Comparison of ENCODE assay signal across 22 cellular contexts in the genomic region with DNA sequence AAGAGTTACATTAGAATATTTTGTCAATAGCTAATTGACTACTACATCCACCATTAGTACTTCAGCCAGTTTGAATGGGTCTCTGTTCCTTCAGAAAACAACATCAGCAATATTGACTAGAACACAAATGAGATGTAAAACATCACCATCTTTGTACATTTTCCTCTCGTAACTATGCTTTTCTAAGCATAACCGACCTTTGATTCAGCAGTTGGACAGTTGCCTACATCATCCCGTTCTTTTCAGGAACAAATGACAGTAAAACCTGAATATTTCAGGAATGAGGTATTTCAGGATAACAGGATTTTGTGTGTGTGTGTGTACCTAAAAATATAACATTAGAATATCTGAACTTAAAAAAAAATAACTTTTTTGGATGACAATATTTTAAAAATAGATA.
DNase-seq lines count a peak whose midpoint lies in the region; ATAC-seq and TF ChIP-seq lines count a peak whose summit lies in the region.
"Had no signal": no experiment of that assay in that cellular context is flagged by ENCODE, and none has a peak within 500 bp of the region (broad histone marks: within the 10 kb centered on the region; RNA-seq: fewer than 3 reads in every experiment).

No MANE protein-coding gene starts in this region.

- intact Hi-C loops in aorta (cut with DNase I) = loop anchor here (5.0 to 10.0 kb wide), 4 partner anchors 263 to 500 kb away; no protein-coding TSS in a partner anchor

- no peak for DNase-seq in SK-N-SH
- peak; percentile 51 to 73 for DNase-seq in cardiac fibroblast (ENCODE audit: low read depth in 2 of 2)
- DNase-seq in iris pigment epithelial cell (ENCODE audit: low read depth) = peak; percentile 58
- no peak for DNase-seq in aorta
- DNase-seq: COR-L47, DMS 273 treated with DMSO at 0.1 percent for 48 hours, GDM1, NCI-H1048, NCI-H1436 treated with DMSO at 0.1 percent for 48 hours, NCI-H2029, NCI-H345, NCI-H524 treated with DMSO at 0.1 percent for 48 hours, PC-9, SIG-M5 had no signal

- H3K27ac ChIP-seq in SK-N-SH (ENCODE audit: low read depth in 2 of 2, low read length in 1 of 2) = no peak overlapping the region
- H3K27ac ChIP-seq in aorta (ENCODE audit: low read depth in 1 of 2, low read length in 2 of 2) = no peak overlapping the region
- H3K27ac ChIP-seq: 22Rv1, PC-9, RWPE1 had no signal

- H3K27ac Mint-ChIP-seq in stimulated activated memory B cell treated with anti-CD40 and anti-IgM and Interleukin-4, amounts not matched to agents 10 μg/mL and 1 μg/mL and 100 μg/mL, for 72 hours = no peak overlapping the region
- H3K27ac Mint-ChIP-seq: CD14-positive monocyte had no signal

- 91% methylated on average over 3 of the region's 3 CpGs for WGBS in SK-N-SH (ENCODE audit: low lambda C conversion rate)
- 4 to 7% methylated on average over 3 of the region's 3 CpGs for WGBS in aorta, 2 donors

- TF ChIP-seq CTCF in SK-N-SH (IDR thresholded peaks at IDR 0.05) (no peak), cardiac fibroblast (IDR thresholded peaks at IDR 0.05; ENCODE audit: low read depth, low read length) (no peak)

- CTCF ChIA-PET in SK-N-SH (lab: Yijun Ruan, JAX) = interaction anchor here (1.5 to 2.3 kb wide), 3 partner anchors 316 to 639 kb away, joined by 4 to 8 read pairs (median 8); a partner anchor contains a TSS

- POLR2A ChIA-PET in SK-N-SH (lab: Yijun Ruan, JAX) = interaction anchor here (0.6 kb wide), 1 partner anchor 449 kb away, joined by 3 read pairs; no protein-coding TSS in a partner anchor

- no peak overlapping the region for H3K9ac ChIP-seq in SK-N-SH

- H3K36me3 ChIP-seq in SK-N-SH (replicated peaks in 1 of 2; ENCODE audit: control insufficient read depth in 1 of 2, insufficient read depth in 2 of 2, low read length in 1 of 2) (no peaks in the 10 kb centered on the region), aorta (ENCODE audit: control insufficient read depth in 1 of 2, insufficient read depth in 2 of 2, low read length in 1 of 2) (no peaks in the 10 kb centered on the region)
- H3K36me3 ChIP-seq: HAP-1 had no signal

- H3K4me1 Mint-ChIP-seq in stimulated activated memory B cell treated with anti-CD40 and anti-IgM and Interleukin-4, amounts not matched to agents 10 μg/mL and 1 μg/mL and 100 μg/mL, for 72 hours = peaks cover 5% of the 10 kb centered on the region

- H3K9me3 ChIP-seq in SK-N-SH (no peaks in the 10 kb centered on the region; the same call in 1 of the 2 replicates), aorta (ENCODE audit: control insufficient read depth, low read length) (peaks cover 2% of the 10 kb centered on the region)
- H3K9me3 ChIP-seq: HAP-1 had no signal

- ATAC-seq in SK-N-SH treated with all-trans-retinoic acid at 6 μM for 48 hours (no peak), aorta (ENCODE audit: low FRiP score) (no peak), HG03342 (IDR thresholded peaks at IDR 0.05; ENCODE audit: unreplicated experiment) (no peak), HG03097 (IDR thresholded peaks at IDR 0.05; ENCODE audit: low FRiP score, unreplicated experiment) (no peak)
- ATAC-seq in stimulated activated memory B cell treated with anti-CD40 and anti-IgM and Interleukin-4, amounts not matched to agents 10 μg/mL and 1 μg/mL and 100 μg/mL, for 72 hours = no peak

- H3K4me1 ChIP-seq in SK-N-SH (ENCODE audit: control insufficient read depth in 1 of 2, insufficient read depth in 2 of 2, low read depth in 1 of 2, low read length in 1 of 2) (peaks cover 15 to 28% of the 10 kb centered on the region in 2 experiments), aorta (ENCODE audit: control insufficient read depth in 1 of 2, insufficient read depth in 2 of 2, low read length in 2 of 2) (peaks cover 0 to 3% of the 10 kb centered on the region in 2 donors)
- H3K4me1 ChIP-seq: HAP-1 had no signal

- H3K9me2 ChIP-seq in SK-N-SH = no peaks in the 10 kb centered on the region

- peaks cover 12% of the 10 kb centered on the region for H3F3A ChIP-seq in SK-N-SH (replicated peaks; ENCODE audit: insufficient read depth)

- no peak overlapping the region for H3K4me3 Mint-ChIP-seq in stimulated activated memory B cell treated with anti-CD40 and anti-IgM and Interleukin-4, amounts not matched to agents 10 μg/mL and 1 μg/mL and 100 μg/mL, for 72 hours
- H3K4me3 Mint-ChIP-seq: CD14-positive monocyte had no signal

- no peaks in the 10 kb centered on the region for H3K36me3 Mint-ChIP-seq in stimulated activated memory B cell treated with anti-CD40 and anti-IgM and Interleukin-4, amounts not matched to agents 10 μg/mL and 1 μg/mL and 100 μg/mL, for 72 hours
- H3K36me3 Mint-ChIP-seq: CD14-positive monocyte had no signal

- no peaks in the 10 kb centered on the region for H3K9me3 Mint-ChIP-seq in stimulated activated memory B cell treated with anti-CD40 and anti-IgM and Interleukin-4, amounts not matched to agents 10 μg/mL and 1 μg/mL and 100 μg/mL, for 72 hours

- H3K27me3 Mint-ChIP-seq in stimulated activated memory B cell treated with anti-CD40 and anti-IgM and Interleukin-4, amounts not matched to agents 10 μg/mL and 1 μg/mL and 100 μg/mL, for 72 hours = peaks cover 8% of the 10 kb centered on the region

- no peak overlapping the region for H3K4me3 ChIP-seq in SK-N-SH (ENCODE audit: low read depth in 2 of 2, low read length in 1 of 2)
- H3K4me3 ChIP-seq in cardiac fibroblast (replicated peaks in 1 of 2; ENCODE audit: low read depth in 2 of 2, low read length in 2 of 2) = no peak overlapping the region
- H3K4me3 ChIP-seq in aorta (ENCODE audit: low read length in 2 of 2) = no peak overlapping the region
- H3K4me3 ChIP-seq: HAP-1, PC-9 had no signal

- TF ChIP-seq EP300 in SK-N-SH (IDR thresholded peaks at IDR 0.05; ENCODE audit: borderline replicate concordance in 1 of 2, low read depth in 1 of 2, low read length in 1 of 2) = no peak

- H3K4me2 ChIP-seq in SK-N-SH = no peak overlapping the region
- H3K4me2 ChIP-seq: PC-9 had no signal

- TF ChIP-seq RAD21 in SK-N-SH (IDR thresholded peaks at IDR 0.05; ENCODE audit: low read length) = no peak

- H2AFZ ChIP-seq in SK-N-SH (ENCODE audit: low read depth) = no peak overlapping the region
- H2AFZ ChIP-seq: PC-9 had no signal

- peaks cover 80% of the 10 kb centered on the region for H3K79me2 ChIP-seq in SK-N-SH (ENCODE audit: insufficient read depth)

- H3K27me3 ChIP-seq in SK-N-SH (ENCODE audit: insufficient read depth) (no peaks in the 10 kb centered on the region), aorta (ENCODE audit: control insufficient read depth in 1 of 2, insufficient read depth in 2 of 2, low read length in 1 of 2) (no peaks in the 10 kb centered on the region)

- no peaks in the 10 kb centered on the region for H4K20me1 ChIP-seq in SK-N-SH (ENCODE audit: insufficient read depth)

TF ChIP-seq in SK-N-SH, 30 proteins besides CTCF, POLR2A, EP300 and RAD21 (continues in another document):
- TF ChIP-seq, protein P1, sequence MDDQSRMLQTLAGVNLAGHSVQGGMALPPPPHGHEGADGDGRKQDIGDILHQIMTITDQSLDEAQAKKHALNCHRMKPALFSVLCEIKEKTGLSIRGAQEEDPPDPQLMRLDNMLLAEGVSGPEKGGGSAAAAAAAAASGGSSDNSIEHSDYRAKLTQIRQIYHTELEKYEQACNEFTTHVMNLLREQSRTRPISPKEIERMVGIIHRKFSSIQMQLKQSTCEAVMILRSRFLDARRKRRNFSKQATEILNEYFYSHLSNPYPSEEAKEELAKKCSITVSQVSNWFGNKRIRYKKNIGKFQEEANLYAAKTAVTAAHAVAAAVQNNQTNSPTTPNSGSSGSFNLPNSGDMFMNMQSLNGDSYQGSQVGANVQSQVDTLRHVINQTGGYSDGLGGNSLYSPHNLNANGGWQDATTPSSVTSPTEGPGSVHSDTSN (IDR thresholded peaks at IDR 0.05) = no peak

TF ChIP-seq in SK-N-SH treated with all-trans-retinoic acid at 6 μM for 48 hours, 23 proteins besides CTCF, POLR2A, EP300 and RAD21:
- TF ChIP-seq ARNTL (CRISPR knock-in tag; IDR thresholded peaks at IDR 0.05; ENCODE audit: borderline replicate concordance, low read depth) = no peak
- no peak for TF ChIP-seq ZNF565 (CRISPR knock-in tag; conservative IDR thresholded peaks at IDR 0.05; ENCODE audit: low read depth)
- TF ChIP-seq ZNF70 (CRISPR knock-in tag; IDR thresholded peaks at IDR 0.05) = no peak

Comparison
In these comparisons a context has a peak if more than half of its experiments do, and no peak if none do; other contexts are left out.
1. DNase-seq: peak in cardiac fibroblast (2 of 2) and iris pigment epithelial cell (single experiment); none in SK-N-SH (single experiment) and aorta (0 of 2).